ENCODE assay signal across 21 cellular contexts in the genomic region with DNA sequence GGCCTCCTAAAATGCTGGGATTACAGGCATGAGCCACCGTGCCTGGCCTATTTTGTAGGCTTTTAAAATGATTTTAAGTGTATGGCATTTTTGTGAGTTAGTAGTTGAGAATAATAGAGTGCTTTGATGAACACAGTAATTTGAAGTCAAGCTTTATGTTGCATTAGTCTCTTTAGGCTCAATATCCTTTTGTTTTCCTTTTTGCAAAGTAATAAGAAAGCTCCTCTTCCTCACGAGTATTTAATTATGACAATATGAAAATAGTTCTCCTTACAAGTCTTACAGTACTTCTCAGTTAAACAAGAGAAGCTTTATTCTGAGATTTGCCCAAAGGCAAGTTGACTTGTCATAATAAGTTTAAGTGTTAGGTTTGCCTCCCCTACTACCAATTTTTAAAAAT.
DNase-seq lines count a peak whose midpoint lies in the region; ATAC-seq and TF ChIP-seq lines count a peak whose summit lies in the region.
"Had no signal": no experiment of that assay in that cellular context is flagged by ENCODE, and none has a peak within 500 bp of the region (broad histone marks: within the 10 kb centered on the region; RNA-seq: fewer than 3 reads in every experiment).

No MANE protein-coding gene starts in this region.

- H3K4me3 Mint-ChIP-seq in natural killer cell treated with Interleukin-12 subunit alpha and Interleukin-12 subunit beta and Interleukin-15 and Interleukin-18, amount 100 ng/mL, for 72 hours: no peak overlapping the region
- H3K4me3 Mint-ChIP-seq: B cell; CD4-positive, alpha-beta T cell; CD8-positive, alpha-beta T cell had no signal

- H3K4me1 Mint-ChIP-seq in natural killer cell treated with Interleukin-12 subunit alpha and Interleukin-12 subunit beta and Interleukin-15 and Interleukin-18, amount 100 ng/mL, for 72 hours (ENCODE audit: low read depth in 2 of 2): no peaks in the 10 kb centered on the region
- H3K4me1 Mint-ChIP-seq: B cell had no signal

- no peak for TF ChIP-seq CTCF in tibial artery (IDR thresholded peaks at IDR 0.05)

- H3K27ac ChIP-seq in tibial artery: no peak overlapping the region
- H3K27ac ChIP-seq: 22Rv1; A549; BLaER1 treated with 17β-estradiol and CSF1 and Interleukin-3, amounts not matched to agents 10 nM and 100 nM; C4-2B had no signal

- in situ Hi-C loops in SK-MEL-5 (cut with HindIII; ENCODE audit: low pct_unique_long_range_greater_than_20kb, low sequenced_read_pairs): no loop called here

- H3K4me3 ChIP-seq in tibial artery: no peak overlapping the region
- H3K4me3 ChIP-seq: A549; BLaER1 treated with 17β-estradiol and CSF1 and Interleukin-3, amounts not matched to agents 10 nM and 100 nM; GM12878 had no signal

- H3K9me3 Mint-ChIP-seq in natural killer cell treated with Interleukin-12 subunit alpha and Interleukin-12 subunit beta and Interleukin-15 and Interleukin-18, amount 100 ng/mL, for 72 hours: no peaks in the 10 kb centered on the region
- H3K9me3 Mint-ChIP-seq: CD4-positive, alpha-beta T cell; CD8-positive, alpha-beta T cell had no signal

- no peaks in the 10 kb centered on the region for H3K4me1 ChIP-seq in tibial artery
- H3K4me1 ChIP-seq: A549; BLaER1 treated with 17β-estradiol and CSF1 and Interleukin-3, amounts not matched to agents 10 nM and 100 nM had no signal

- intact Hi-C loops in tibial artery (cut with DNase I; ENCODE audit: low total_unique reads): no loop called here

- peak; percentile 90 for DNase-seq in COLO829 (ENCODE audit: low spot score)
- DNase-seq in SK-MEL-5 (ENCODE audit: low read depth, low spot score): peak; percentile 92
- DNase-seq in foreskin melanocyte: peak; percentile 95
- DNase-seq in natural killer cell treated with Interleukin-12 subunit alpha and Interleukin-12 subunit beta and Interleukin-15 and Interleukin-18, amount 100 ng/mL, for 72 hours (ENCODE audit: low spot score): no peak
- DNase-seq in tibial artery: no peak
- DNase-seq: AML-193; CD4-positive, alpha-beta T cell; CD8-positive, alpha-beta T cell; COR-L47; DMS 273 treated with DMSO at 0.1 percent for 48 hours; DMS153; DMS79; DND-41; EL; GDM1 had no signal

- no peaks in the 10 kb centered on the region for H3K27me3 Mint-ChIP-seq in natural killer cell treated with Interleukin-12 subunit alpha and Interleukin-12 subunit beta and Interleukin-15 and Interleukin-18, amount 100 ng/mL, for 72 hours
- H3K27me3 Mint-ChIP-seq: B cell; CD4-positive, alpha-beta T cell had no signal

- no peaks in the 10 kb centered on the region for H3K27me3 ChIP-seq in tibial artery
- H3K27me3 ChIP-seq: BLaER1 treated with 17β-estradiol and CSF1 and Interleukin-3, amounts not matched to agents 10 nM and 100 nM had no signal

- ATAC-seq in natural killer cell treated with Interleukin-12 subunit alpha and Interleukin-12 subunit beta and Interleukin-15 and Interleukin-18, amount 100 ng/mL, for 72 hours: no peak
- ATAC-seq: A549; CD8-positive, alpha-beta T cell; GM12878 had no signal

- no peak overlapping the region for H3K27ac Mint-ChIP-seq in natural killer cell treated with Interleukin-12 subunit alpha and Interleukin-12 subunit beta and Interleukin-15 and Interleukin-18, amount 100 ng/mL, for 72 hours
- H3K27ac Mint-ChIP-seq: B cell; CD4-positive, alpha-beta T cell; CD8-positive, alpha-beta T cell had no signal

- peaks cover 38 to 62% (median 52%) of the 10 kb centered on the region in 3 donors for H3K36me3 ChIP-seq in tibial artery

- H3K36me3 Mint-ChIP-seq in natural killer cell treated with Interleukin-12 subunit alpha and Interleukin-12 subunit beta and Interleukin-15 and Interleukin-18, amount 100 ng/mL, for 72 hours: no peaks in the 10 kb centered on the region

- H3K9me3 ChIP-seq in tibial artery: no peaks in the 10 kb centered on the region
- H3K9me3 ChIP-seq: A549; BLaER1 treated with 17β-estradiol and CSF1 and Interleukin-3, amounts not matched to agents 10 nM and 100 nM had no signal

Comparison
In these comparisons a context has a peak if more than half of its experiments do, and no peak if none do; other contexts are left out.
1. DNase-seq: peak in COLO829 (single experiment), SK-MEL-5 (single experiment) and foreskin melanocyte (single experiment); none in natural killer cell treated with Interleukin-12 subunit alpha and Interleukin-12 subunit beta and Interleukin-15 and Interleukin-18, amount 100 ng/mL, for 72 hours (single experiment) and tibial artery (0 of 2).